7 cellular contexts compared by ENCODE assay signal in genomic region chr21:42009831-42010506, GRCh38. TPM values are rescaled to one million over a fixed set of nuclear protein-coding genes. Genes with fewer than 3 reads are reported as not detected.
DNase-seq lines count a peak whose midpoint lies in the region; ATAC-seq and TF ChIP-seq lines count a peak whose summit lies in the region.

Gene ZBTB21 (minus strand): TSS chr21:42010360. CDS start chr21:41994095, 16,265 bp downstream.

- peak; percentile 92 for TF ChIP-seq POLR2A in GM18505 (IDR thresholded peaks at IDR 0.05; ENCODE audit: borderline replicate concordance, extremely low read depth, insufficient read depth, insufficient read length)

- in situ Hi-C loops in astrocyte of the cerebellum (cut with HindIII; ENCODE audit: low sequenced_read_pairs): loop anchor here (5.0 kb wide), 1 partner anchor 48 kb away; no protein-coding TSS in a partner anchor

- no peak for TF ChIP-seq CTCF in astrocyte of the cerebellum (IDR thresholded peaks at IDR 0.05; ENCODE audit: low read depth, low read length, missing control alignments)

- peak within 1 kb of the TSS; percentile 75 for H3K4me3 ChIP-seq in astrocyte of the cerebellum (ENCODE audit: low read depth, low read length)

- ATAC-seq in GM18505 (IDR thresholded peaks at IDR 0.05; ENCODE audit: unreplicated experiment): peak; percentile 57
- peak; percentile 66 for ATAC-seq in HG02973 (IDR thresholded peaks at IDR 0.05; ENCODE audit: unreplicated experiment)

- peak; percentile 96 for DNase-seq in NCI-H2029 treated with DMSO at 0.1 percent for 48 hours (lab: John Stamatoyannopoulos, UW)
- peak; percentile 96 for DNase-seq in T-helper 9 cell
- peak; percentile 95 for DNase-seq in astrocyte of the cerebellum (ENCODE audit: low read depth)
- DNase-seq in hepatic stellate cell (ENCODE audit: low spot score): peak; percentile 97
- DNase-seq in renal cortical epithelial cell (ENCODE audit: low read depth): peak; percentile 94

RNA-seq across cellular contexts. Expression of gene ZBTB21, which starts in this region (rescaled TPM):
- 4.5 and 9.0 TPM in 2 replicates for total RNA-seq in renal cortical epithelial cell

Comparison
In these comparisons a context has a peak if more than half of its experiments do, and no peak if none do; other contexts are left out.
1. Peak in every context shown above with its lines: DNase-seq, ATAC-seq and H3K4me3 ChIP-seq.